ENCODE assay signal across 8 cellular contexts in the genomic region with DNA sequence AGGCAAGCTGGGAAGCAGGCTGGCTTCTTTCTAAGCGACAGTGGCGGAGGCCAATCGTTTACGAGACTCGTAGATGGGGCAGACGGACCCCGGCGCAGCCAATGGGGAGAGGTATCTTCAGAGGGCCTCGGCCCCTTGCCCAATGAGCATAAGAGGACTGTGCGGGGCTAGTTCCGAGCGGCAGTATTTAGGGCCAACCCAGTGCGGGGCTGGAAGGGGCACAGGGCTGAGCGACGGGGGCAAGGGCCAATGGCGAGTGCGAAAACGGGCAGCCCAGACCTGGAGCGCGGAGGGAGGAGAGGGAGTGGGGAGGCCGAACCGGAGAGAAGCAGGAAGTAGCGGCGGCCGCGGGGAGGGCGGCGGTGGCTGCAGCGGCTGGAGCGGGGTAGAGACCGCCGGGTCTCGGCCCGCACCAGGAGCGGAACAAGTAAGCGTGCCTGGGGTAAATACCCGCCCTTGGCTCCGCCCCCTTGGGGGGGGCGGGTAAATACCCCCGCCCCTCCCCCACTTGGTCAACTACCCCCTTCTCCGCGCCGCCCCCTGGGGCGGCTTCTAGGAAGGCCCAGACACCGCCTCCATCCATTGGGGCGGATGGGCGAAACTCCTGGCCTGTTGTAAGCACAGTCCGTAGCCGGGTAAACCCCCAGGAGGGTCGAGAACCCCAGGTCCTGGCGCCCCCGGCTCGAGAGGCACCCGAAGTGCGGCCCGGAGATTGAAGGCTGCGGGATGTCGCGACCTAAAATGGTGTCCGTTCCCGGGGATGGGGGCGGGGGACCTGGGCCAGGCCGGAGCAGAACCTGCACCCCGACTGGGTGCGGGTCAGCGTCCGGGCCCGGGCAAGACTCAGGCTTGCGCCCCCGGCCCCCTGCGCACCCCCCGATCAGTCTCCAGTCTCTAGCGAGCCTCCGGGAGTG. TPM values are rescaled to one million over a fixed set of nuclear protein-coding genes. Genes with fewer than 3 reads are reported as not detected.
DNase-seq lines count a peak whose midpoint lies in the region; ATAC-seq and TF ChIP-seq lines count a peak whose summit lies in the region.

A gene with protein sequence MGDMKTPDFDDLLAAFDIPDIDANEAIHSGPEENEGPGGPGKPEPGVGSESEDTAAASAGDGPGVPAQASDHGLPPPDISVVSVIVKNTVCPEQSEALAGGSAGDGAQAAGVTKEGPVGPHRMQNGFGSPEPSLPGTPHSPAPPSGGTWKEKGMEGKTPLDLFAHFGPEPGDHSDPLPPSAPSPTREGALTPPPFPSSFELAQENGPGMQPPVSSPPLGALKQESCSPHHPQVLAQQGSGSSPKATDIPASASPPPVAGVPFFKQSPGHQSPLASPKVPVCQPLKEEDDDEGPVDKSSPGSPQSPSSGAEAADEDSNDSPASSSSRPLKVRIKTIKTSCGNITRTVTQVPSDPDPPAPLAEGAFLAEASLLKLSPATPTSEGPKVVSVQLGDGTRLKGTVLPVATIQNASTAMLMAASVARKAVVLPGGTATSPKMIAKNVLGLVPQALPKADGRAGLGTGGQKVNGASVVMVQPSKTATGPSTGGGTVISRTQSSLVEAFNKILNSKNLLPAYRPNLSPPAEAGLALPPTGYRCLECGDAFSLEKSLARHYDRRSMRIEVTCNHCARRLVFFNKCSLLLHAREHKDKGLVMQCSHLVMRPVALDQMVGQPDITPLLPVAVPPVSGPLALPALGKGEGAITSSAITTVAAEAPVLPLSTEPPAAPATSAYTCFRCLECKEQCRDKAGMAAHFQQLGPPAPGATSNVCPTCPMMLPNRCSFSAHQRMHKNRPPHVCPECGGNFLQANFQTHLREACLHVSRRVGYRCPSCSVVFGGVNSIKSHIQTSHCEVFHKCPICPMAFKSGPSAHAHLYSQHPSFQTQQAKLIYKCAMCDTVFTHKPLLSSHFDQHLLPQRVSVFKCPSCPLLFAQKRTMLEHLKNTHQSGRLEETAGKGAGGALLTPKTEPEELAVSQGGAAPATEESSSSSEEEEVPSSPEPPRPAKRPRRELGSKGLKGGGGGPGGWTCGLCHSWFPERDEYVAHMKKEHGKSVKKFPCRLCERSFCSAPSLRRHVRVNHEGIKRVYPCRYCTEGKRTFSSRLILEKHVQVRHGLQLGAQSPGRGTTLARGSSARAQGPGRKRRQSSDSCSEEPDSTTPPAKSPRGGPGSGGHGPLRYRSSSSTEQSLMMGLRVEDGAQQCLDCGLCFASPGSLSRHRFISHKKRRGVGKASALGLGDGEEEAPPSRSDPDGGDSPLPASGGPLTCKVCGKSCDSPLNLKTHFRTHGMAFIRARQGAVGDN (plus strand): TSS at position 331 of the 914 bp plus-strand sequence. CDS start 3,993 bp downstream, outside the sequence.

- TF ChIP-seq POLR2A in erythroblast (IDR thresholded peaks at IDR 0.05; ENCODE audit: low read length) = peak; percentile 71

- H3K4me3 Mint-ChIP-seq in activated T-cell treated with anti-CD3 and anti-CD28 coated beads, Interleukin-2, amount 50 U/mL, for 4 hours = peak within 1 kb of the TSS; percentile 92

- DNase-seq in DMS53 treated with DMSO at 0.1 percent for 48 hours (lab: John Stamatoyannopoulos, UW; ENCODE audit: unreplicated experiment) = peak; percentile 98
- DNase-seq in KG1 (lab: John Stamatoyannopoulos, UW) = peak; percentile 98
- peak; percentile 97 for DNase-seq in Panc1 (ENCODE audit: low read depth, low spot score)
- DNase-seq in activated T-cell treated with anti-CD3 and anti-CD28 coated beads, Interleukin-2, amount 50 U/mL, for 4 hours = peak; percentile 96
- peak; percentile 100 for DNase-seq in erythroblast (lab: John Stamatoyannopoulos, UW)
- peak; percentile 99 for DNase-seq in stimulated activated CD8-positive, alpha-beta memory T cell treated with anti-CD3 and anti-CD28 coated beads, Interleukin-4, amount 100 ng/mL, for 48 hours

- no peak for TF ChIP-seq CTCF in Panc1 (IDR thresholded peaks at IDR 0.05)

- CTCF ChIA-PET in Panc1 (lab: Charles Lee) = interaction anchor here (1.2 kb wide), 1 partner anchor 19 kb away, joined by 4 read pairs; no protein-coding TSS in a partner anchor

- H3K4me1 ChIP-seq in Panc1 (ENCODE audit: control insufficient read depth, insufficient read depth, low read length) (peaks cover 14% of the 10 kb centered on the region), mucosa of rectum (ENCODE audit: control insufficient read depth in 2 of 2, insufficient read depth in 2 of 2, low read length in 2 of 2) (peaks cover 11 to 16% of the 10 kb centered on the region in 2 donors)

- H3K27ac ChIP-seq in Panc1 (ENCODE audit: low read length) (peak within 1 kb of the TSS; percentile 97), mucosa of rectum (ENCODE audit: low read depth in 2 of 2, low read length in 2 of 2) (peak within 1 kb of the TSS; percentile 99 to 100)

- BruUV-seq in Panc1 (replicated peaks; lab: Mats Ljungman, UMichigan) = no TSS peak

- intact Hi-C loops in Panc1 (cut with micrococcal nuclease; ENCODE audit: unreplicated experiment) = no loop called here

- no peaks in the 10 kb centered on the region for H3K27me3 Mint-ChIP-seq in activated T-cell treated with anti-CD3 and anti-CD28 coated beads, Interleukin-2, amount 50 U/mL, for 4 hours (ENCODE audit: low read depth)

- peaks cover 6% of the 10 kb centered on the region for H3K36me3 Mint-ChIP-seq in activated T-cell treated with anti-CD3 and anti-CD28 coated beads, Interleukin-2, amount 50 U/mL, for 4 hours (ENCODE audit: insufficient read depth)

- H3K4me1 Mint-ChIP-seq in activated T-cell treated with anti-CD3 and anti-CD28 coated beads, Interleukin-2, amount 50 U/mL, for 4 hours (ENCODE audit: low read depth) = peaks cover 32% of the 10 kb centered on the region

- ATAC-seq in GM21723 (IDR thresholded peaks at IDR 0.05; ENCODE audit: unreplicated experiment) = peak; percentile 85
- peak; percentile 93 for ATAC-seq in Panc1
- peak; percentile 91 for ATAC-seq in activated T-cell treated with anti-CD3 and anti-CD28 coated beads, Interleukin-2, amount 50 U/mL, for 4 hours

- no peaks in the 10 kb centered on the region for H3K9me3 Mint-ChIP-seq in activated T-cell treated with anti-CD3 and anti-CD28 coated beads, Interleukin-2, amount 50 U/mL, for 4 hours

- POLR2A ChIA-PET in Panc1 (lab: Charles Lee) = interaction anchor here (0.6 to 1.0 kb wide), 4 partner anchors 19 to 56 kb away, joined by 3 to 9 read pairs (median 3); a partner anchor contains a TSS

- no peaks in the 10 kb centered on the region for H3K27me3 ChIP-seq in Panc1 (ENCODE audit: control insufficient read depth, insufficient read depth, low read length)
- no peaks in the 10 kb centered on the region for H3K27me3 ChIP-seq in mucosa of rectum (ENCODE audit: control insufficient read depth in 2 of 2, insufficient read depth in 2 of 2, low read length in 2 of 2)

- H3K36me3 ChIP-seq in Panc1 (ENCODE audit: control insufficient read depth, insufficient read depth, low read length) (peaks cover 5% of the 10 kb centered on the region; the same call in 1 of the 2 replicates), mucosa of rectum (ENCODE audit: control insufficient read depth in 2 of 2, insufficient read depth in 2 of 2, low read length in 2 of 2) (peaks cover 16 to 18% of the 10 kb centered on the region in 2 donors)

- in situ Hi-C loops in Panc1 (cut with HindIII; ENCODE audit: low pct_unique_long_range_greater_than_20kb, low sequenced_read_pairs) = no loop called here

- no peaks in the 10 kb centered on the region for H3K9me3 ChIP-seq in Panc1 (ENCODE audit: control insufficient read depth, insufficient read depth, low read depth, low read length)
- H3K9me3 ChIP-seq in mucosa of rectum (ENCODE audit: control insufficient read depth in 2 of 2, low read length in 2 of 2) = no peaks in the 10 kb centered on the region

- H3K9ac ChIP-seq in mucosa of rectum (ENCODE audit: low read depth in 1 of 2, low read length in 2 of 2) = peak within 1 kb of the TSS; percentile 82 to 99

- H3K4me3 ChIP-seq in Panc1 (ENCODE audit: low read depth in 2 of 2, low read length in 2 of 2) (peak within 1 kb of the TSS; percentile 93 to 95), mucosa of rectum (ENCODE audit: low read length in 2 of 2) (peak within 1 kb of the TSS; percentile 93)

RNA-seq across cellular contexts. Expression of the gene that starts here (rescaled TPM):
- 33.3 TPM for total RNA-seq in Panc1 (2021; ENCODE audit: unreplicated experiment)
- 36.6 TPM for polyA plus RNA-seq in Panc1 (2012; ENCODE audit: insufficient read length)
- total RNA-seq in activated T-cell treated with anti-CD3 and anti-CD28 coated beads, Interleukin-2, amount 50 U/mL, for 4 hours = 10 to 100 TPM; 25.3 to 27.5 (median 25.9) TPM

Comparison
In these comparisons a context has a peak if more than half of its experiments do, and no peak if none do; other contexts are left out.
1. Peak in every context shown above with its lines: DNase-seq, ATAC-seq, H3K4me3 ChIP-seq and H3K27ac ChIP-seq.